ENCODE assay signal across 1 cellular context in genomic region chrX:110125435-110125834, GRCh38.
TF ChIP-seq lines count a peak whose summit lies in the region.

No MANE protein-coding gene starts in this region.

TF ChIP-seq in SK-N-SH treated with all-trans-retinoic acid at 6 μM for 48 hours, 23 proteins besides CTCF, POLR2A, EP300 and RAD21 (continued from another document):
- TF ChIP-seq PATZ1 (CRISPR knock-in tag; IDR thresholded peaks at IDR 0.05; ENCODE audit: borderline replicate concordance) (no peak), PPARA (CRISPR knock-in tag; IDR thresholded peaks at IDR 0.05; ENCODE audit: borderline replicate concordance) (no peak), ZFP30 (CRISPR knock-in tag; IDR thresholded peaks at IDR 0.05) (no peak), CSDC2 (CRISPR knock-in tag; IDR thresholded peaks at IDR 0.05) (no peak), OSR1 (CRISPR knock-in tag; IDR thresholded peaks at IDR 0.05) (no peak), BACH2 (CRISPR knock-in tag; IDR thresholded peaks at IDR 0.05; ENCODE audit: borderline replicate concordance) (no peak), TSHZ2 (CRISPR knock-in tag; IDR thresholded peaks at IDR 0.05) (no peak), CSRNP3 (CRISPR knock-in tag; IDR thresholded peaks at IDR 0.05) (no peak), GLIS3 (CRISPR knock-in tag; IDR thresholded peaks at IDR 0.05) (no peak), RARB (CRISPR knock-in tag; IDR thresholded peaks at IDR 0.05) (no peak), ZC3H10 (CRISPR knock-in tag; IDR thresholded peaks at IDR 0.05) (no peak)
TF ChIP-seq in SK-N-SH treated with all-trans-retinoic acid at 6 μM for 48 hours: peak in this region for 0.
